ENCODE assay signal across 15 cellular contexts in genomic region chr6:169216830-169217229, GRCh38. TPM values are rescaled to one million over a fixed set of nuclear protein-coding genes. Genes with fewer than 3 reads are reported as not detected.
DNase-seq lines count a peak whose midpoint lies in the region; ATAC-seq and TF ChIP-seq lines count a peak whose summit lies in the region.
"Had no signal": no experiment of that assay in that cellular context is flagged by ENCODE, and none has a peak within 500 bp of the region (broad histone marks: within the 10 kb centered on the region; RNA-seq: fewer than 3 reads in every experiment).

No MANE protein-coding gene starts in this region.

- no peak overlapping the region for H4K5ac ChIP-seq in IMR-90 (ENCODE audit: low read depth, low read length)

- H3K4me2 ChIP-seq in IMR-90 (ENCODE audit: low read depth, low read length): no peak overlapping the region

- H4K91ac ChIP-seq in IMR-90 (ENCODE audit: insufficient read depth, low read depth, low read length): no peak overlapping the region

- H2BK15ac ChIP-seq in IMR-90 (ENCODE audit: low read depth, low read length): no peak overlapping the region; the same call in 2 of the 3 replicates

- H2AFZ ChIP-seq in IMR-90 (replicated peaks; ENCODE audit: low read length, poor library complexity): peak overlapping the region; percentile 58

- no peak overlapping the region for H2BK20ac ChIP-seq in IMR-90 (ENCODE audit: low read depth, low read length)

- TF ChIP-seq CTCF in AG09319 (IDR thresholded peaks at IDR 0.05; ENCODE audit: low read depth, low read length) (no peak), IMR-90 (conservative IDR thresholded peaks at IDR 0.05; ENCODE audit: low read depth, low read length) (no peak), RWPE1 (conservative IDR thresholded peaks at IDR 0.05; ENCODE audit: low read depth) (no peak)

- H3K4me1 Mint-ChIP-seq in activated CD4-positive, alpha-beta memory T cell treated with anti-CD3 and anti-CD28 coated beads, Interleukin-2, amount 10 ng/mL, durations not matched to agents 7 days and 5 days: peaks cover 8% of the 10 kb centered on the region

- H3K9me3 ChIP-seq in IMR-90 (ENCODE audit: control insufficient read depth, insufficient read depth, low read length): no peaks in the 10 kb centered on the region

- 0 out of 2 replicates have a peak overlapping the region, but pooled peaks have one; percentile 22 for H2AK5ac ChIP-seq in IMR-90 (ENCODE audit: low read depth, low read length)

- peak overlapping the region; percentile 22; the same call in 1 of the 2 replicates for H3K4ac ChIP-seq in IMR-90 (ENCODE audit: low read depth, low read length)

- H3K18ac ChIP-seq in IMR-90 (ENCODE audit: low read depth, low read length): no peak overlapping the region

- ATAC-seq in IMR-90 (ENCODE audit: low read depth): no peak
- no peak for ATAC-seq in sciatic nerve
- ATAC-seq: CD8-positive, alpha-beta T cell; Right ventricle myocardium inferior had no signal

- H3K27ac ChIP-seq in IMR-90 (ENCODE audit: insufficient read depth, low read length) (no peak overlapping the region), RWPE1 (no peak overlapping the region)

- in situ Hi-C loops in IMR-90 (cut with MboI; ENCODE audit: low sequenced_read_pairs): no loop called here

- no peak for TF ChIP-seq RAD21 in IMR-90 (IDR thresholded peaks at IDR 0.05; ENCODE audit: low read length)

- no peak overlapping the region for H2BK120ac ChIP-seq in IMR-90 (ENCODE audit: low read depth, low read length)

- H3K23ac ChIP-seq in IMR-90 (ENCODE audit: low read depth, low read length): no peak overlapping the region

- H4K8ac ChIP-seq in IMR-90 (ENCODE audit: low read depth in 2 of 2, low read length in 2 of 2): no peak overlapping the region

- POLR2A ChIA-PET in IMR-90 (lab: Charles Lee; ENCODE audit: unreplicated experiment): no interaction called here
- POLR2A ChIA-PET in activated CD4-positive, alpha-beta memory T cell treated with anti-CD3 and anti-CD28 coated beads, Interleukin-2, amount 10 ng/mL, durations not matched to agents 7 days and 5 days (lab: Charles Lee): no interaction called here
- POLR2A ChIA-PET in RWPE1 (lab: Yijun Ruan, JAX; ENCODE audit: low non-redundant PET): no interaction called here

- peaks cover 1% of the 10 kb centered on the region for H3K36me3 Mint-ChIP-seq in activated CD4-positive, alpha-beta memory T cell treated with anti-CD3 and anti-CD28 coated beads, Interleukin-2, amount 10 ng/mL, durations not matched to agents 7 days and 5 days (ENCODE audit: low read depth)
- H3K36me3 Mint-ChIP-seq: CD8-positive, alpha-beta T cell had no signal

- peaks cover 0 to 19% of the 10 kb centered on the region in 2 experiments; a peak in 2 of 4 replicates for H3K79me1 ChIP-seq in IMR-90 (ENCODE audit: low read depth in 1 of 2, low read length in 2 of 2)

- peaks cover 19% of the 10 kb centered on the region for H3K4me1 ChIP-seq in IMR-90 (ENCODE audit: control insufficient read depth, insufficient read depth, low read length)

- no peaks in the 10 kb centered on the region for H3K27me3 Mint-ChIP-seq in activated CD4-positive, alpha-beta memory T cell treated with anti-CD3 and anti-CD28 coated beads, Interleukin-2, amount 10 ng/mL, durations not matched to agents 7 days and 5 days

- peaks cover 2% of the 10 kb centered on the region for H3K9me3 Mint-ChIP-seq in activated CD4-positive, alpha-beta memory T cell treated with anti-CD3 and anti-CD28 coated beads, Interleukin-2, amount 10 ng/mL, durations not matched to agents 7 days and 5 days

- 94% methylated on average over 9 of the region's 14 CpGs; no CpG with 5 or more reads in 1 of the 2 experiments for WGBS in IMR-90 (ENCODE audit: extremely low coverage in 2 of 2, insufficient read length in 1 of 2), 2 experiments

- no peak overlapping the region for H3K14ac ChIP-seq in IMR-90 (replicated peaks; ENCODE audit: low read depth, low read length)

- H3K27ac Mint-ChIP-seq in activated CD4-positive, alpha-beta memory T cell treated with anti-CD3 and anti-CD28 coated beads, Interleukin-2, amount 10 ng/mL, durations not matched to agents 7 days and 5 days: no peak overlapping the region
- H3K27ac Mint-ChIP-seq: CD8-positive, alpha-beta T cell had no signal

- H2AK9ac ChIP-seq in IMR-90 (replicated peaks; ENCODE audit: low read depth, low read length, poor library complexity): no peak overlapping the region

- H2BK5ac ChIP-seq in IMR-90 (ENCODE audit: low read depth, low read length, poor library complexity, severe bottlenecking): peak overlapping the region; percentile 12

- peaks cover 19% of the 10 kb centered on the region for H3K36me3 ChIP-seq in IMR-90 (ENCODE audit: control insufficient read depth, insufficient read depth, low read length)

- H3K4me3 ChIP-seq in IMR-90 (ENCODE audit: insufficient read depth, low read depth, low read length): no peak overlapping the region

- dilution Hi-C loops in IMR-90 (cut with HindIII; ENCODE audit: low sequenced_read_pairs, unreplicated experiment): no loop called here

- TF ChIP-seq POLR2A in IMR-90 (IDR thresholded peaks at IDR 0.05; ENCODE audit: low read depth, low read length): no peak

- H3K9ac ChIP-seq in IMR-90 (ENCODE audit: low read depth, low read length): no peak overlapping the region

- H3K27me3 ChIP-seq in IMR-90 (ENCODE audit: control insufficient read depth, insufficient read depth, low read length): no peaks in the 10 kb centered on the region

- CTCF ChIA-PET in IMR-90 (lab: Yijun Ruan, JAX): no interaction called here
- CTCF ChIA-PET in activated CD4-positive, alpha-beta memory T cell treated with anti-CD3 and anti-CD28 coated beads, Interleukin-2, amount 10 ng/mL, durations not matched to agents 7 days and 5 days (lab: Charles Lee): no interaction called here
- CTCF ChIA-PET in RWPE1 (lab: Yijun Ruan, JAX): no interaction called here

- H3K4me3 Mint-ChIP-seq in activated CD4-positive, alpha-beta memory T cell treated with anti-CD3 and anti-CD28 coated beads, Interleukin-2, amount 10 ng/mL, durations not matched to agents 7 days and 5 days: no peak overlapping the region
- H3K4me3 Mint-ChIP-seq: CD8-positive, alpha-beta T cell had no signal

- no peaks in the 10 kb centered on the region for H4K20me1 ChIP-seq in IMR-90 (ENCODE audit: insufficient read depth, low read length)

- H3K56ac ChIP-seq in IMR-90 (ENCODE audit: extremely low read depth, insufficient read depth, low read length): no peak overlapping the region

- intact Hi-C loops in IMR-90 (cut with micrococcal nuclease) (no loop called here), sciatic nerve (cut with DNase I) (no loop called here)

- no TSS peak for BruUV-seq in IMR-90 (replicated peaks; lab: Mats Ljungman, UMichigan)

- H3K9me1 ChIP-seq in IMR-90 (ENCODE audit: insufficient read depth, low read length): peaks cover 14% of the 10 kb centered on the region

- DNase-seq in AG09319 (ENCODE audit: extremely low read depth, low read depth) (peak; percentile 62), IMR-90 (no peak), fibroblast of the conjunctiva (ENCODE audit: low read depth) (peak; percentile 73), sciatic nerve (ENCODE audit: low spot score) (peak; percentile 58), retina (no peak), RWPE1 (ENCODE audit: low spot score) (no peak)
- DNase-seq in activated CD4-positive, alpha-beta memory T cell treated with anti-CD3 and anti-CD28 coated beads, Interleukin-2, amount 10 ng/mL, durations not matched to agents 7 days and 5 days: no peak
- DNase-seq: ACHN; CD8-positive, alpha-beta T cell; DND-41; GF-D8; KG1; NCI-H1105 treated with DMSO at 0.1 percent for 48 hours; NCI-H187 had no signal

TF ChIP-seq in IMR-90, 13 proteins besides CTCF, POLR2A, EP300 and RAD21:
- no peak for TF ChIP-seq ELK1 (IDR thresholded peaks at IDR 0.05; ENCODE audit: borderline replicate concordance, low read depth, low read length)
- TF ChIP-seq BHLHE40 (IDR thresholded peaks at IDR 0.05; ENCODE audit: low read depth, low read length): no peak
- no peak for TF ChIP-seq MXI1 (IDR thresholded peaks at IDR 0.05; ENCODE audit: borderline replicate concordance, low read depth, low read length)
- no peak for TF ChIP-seq RCOR1 (IDR thresholded peaks at IDR 0.05; ENCODE audit: insufficient replicate concordance, low read length)
- TF ChIP-seq CEBPB (IDR thresholded peaks at IDR 0.05; ENCODE audit: low read depth, low read length): no peak
- no peak for TF ChIP-seq NFE2L2 (IDR thresholded peaks at IDR 0.05; ENCODE audit: low read depth, low read length)
- no peak for TF ChIP-seq SMC3 (IDR thresholded peaks at IDR 0.05; ENCODE audit: low read depth, low read length)
- no peak for TF ChIP-seq MAZ (IDR thresholded peaks at IDR 0.05; ENCODE audit: borderline replicate concordance, low read depth, low read length)
- TF ChIP-seq RFX5 (IDR thresholded peaks at IDR 0.05; ENCODE audit: low read depth, low read length): no peak
- no peak for TF ChIP-seq USF2 (IDR thresholded peaks at IDR 0.05; ENCODE audit: low read depth, low read length)
TF ChIP-seq in IMR-90: peak in this region for 0.

RNA-seq across cellular contexts. Expression of gene THBS2, which starts 36.8 kb away (rescaled TPM):
- total RNA-seq in IMR-90 (2012; rRNA removed) (101 and 113 TPM in 2 replicates), sciatic nerve (104 TPM)
- 97.3 and 106 TPM in 2 replicates for polyA plus RNA-seq in IMR-90 (2012; rRNA removed)
- polyA plus RNA-seq in IMR-90 (2012; cell fraction: cytosol; rRNA removed): 99.4 and 135 TPM in 2 replicates
- 137 and 172 TPM in 2 replicates for polyA plus RNA-seq in IMR-90 (2012; cell fraction: nucleus; rRNA removed; ENCODE audit: low replicate concordance)
- total RNA-seq in activated CD4-positive, alpha-beta memory T cell treated with anti-CD3 and anti-CD28 coated beads, Interleukin-2, amount 10 ng/mL, durations not matched to agents 7 days and 5 days: not detected
- total RNA-seq: CD8-positive, alpha-beta T cell had no signal

Comparison
In these comparisons a context has a peak if more than half of its experiments do, and no peak if none do; other contexts are left out.
1. DNase-seq: peak in AG09319 (single experiment), fibroblast of the conjunctiva (single experiment) and sciatic nerve (single experiment); none in IMR-90 (single experiment), activated CD4-positive, alpha-beta memory T cell treated with anti-CD3 and anti-CD28 coated beads, Interleukin-2, amount 10 ng/mL, durations not matched to agents 7 days and 5 days (single experiment), retina (single experiment) and RWPE1 (single experiment).
2. RNA of gene THBS2, which starts 36.8 kb away (total RNA-seq): 101 to 113 TPM in IMR-90 and 104 TPM in sciatic nerve (single experiment); not detected in activated CD4-positive, alpha-beta memory T cell treated with anti-CD3 and anti-CD28 coated beads, Interleukin-2, amount 10 ng/mL, durations not matched to agents 7 days and 5 days; every median in the first group is over 100 times any median in the second.